In the genomic region with DNA sequence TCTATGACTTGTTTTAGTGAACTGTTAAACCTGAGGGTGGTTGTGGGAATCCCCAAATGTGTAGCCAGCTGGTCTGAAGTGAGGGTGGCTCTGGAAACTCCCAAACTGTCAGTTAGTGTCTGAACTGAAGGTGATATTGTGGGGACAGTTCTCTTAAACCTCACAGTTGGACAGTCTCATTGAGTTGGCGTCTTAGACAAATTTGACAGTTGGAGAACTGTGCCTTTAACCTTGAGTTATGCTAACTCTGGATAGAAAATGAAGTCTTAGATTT, we compare ENCODE assay signal across 13 cellular contexts. TPM values are rescaled to one million over a fixed set of nuclear protein-coding genes. Genes with fewer than 3 reads are reported as not detected.
DNase-seq lines count a peak whose midpoint lies in the region; ATAC-seq and TF ChIP-seq lines count a peak whose summit lies in the region.
"Had no signal": no experiment of that assay in that cellular context is flagged by ENCODE, and none has a peak within 500 bp of the region (broad histone marks: within the 10 kb centered on the region; RNA-seq: fewer than 3 reads in every experiment).

No MANE protein-coding gene starts in this region.

- H3K79me1 ChIP-seq in mesendoderm (ENCODE audit: low read length) = no peaks in the 10 kb centered on the region

- no peak overlapping the region for H3K27ac ChIP-seq in mesendoderm (ENCODE audit: low read depth, low read length)
- H3K27ac ChIP-seq: epithelial cell of prostate, RWPE1 had no signal

- TF ChIP-seq CTCF in omental fat pad (IDR thresholded peaks at IDR 0.05) = no peak

- H3K9ac ChIP-seq in mesendoderm (ENCODE audit: low read length) = no peak overlapping the region

- H2BK120ac ChIP-seq in mesendoderm (ENCODE audit: low read depth, low read length) = no peak overlapping the region

- ATAC-seq in GM18909 (IDR thresholded peaks at IDR 0.05; ENCODE audit: poor library complexity, unreplicated experiment) (peak; percentile 98), GM21786 (IDR thresholded peaks at IDR 0.05; ENCODE audit: unreplicated experiment) (peak; percentile 97), HG03354 (IDR thresholded peaks at IDR 0.05; ENCODE audit: poor library complexity, severe bottlenecking, unreplicated experiment) (peak; percentile 95), omental fat pad (ENCODE audit: low FRiP score) (no peak)
- ATAC-seq: HCT116, left cardiac atrium had no signal

- H3K4me1 ChIP-seq in mesendoderm (ENCODE audit: control insufficient read depth, low read depth, low read length) = peaks cover 4% of the 10 kb centered on the region

- no peak overlapping the region for H3K4me2 ChIP-seq in mesendoderm (ENCODE audit: low read length)

- no peak overlapping the region for H3K56ac ChIP-seq in mesendoderm (ENCODE audit: low read length)

- peak overlapping the region; percentile 76 for H3K18ac ChIP-seq in mesendoderm (ENCODE audit: low read length)

- no peak overlapping the region for H2BK15ac ChIP-seq in mesendoderm (replicated peaks; ENCODE audit: low read depth)

- no CpG with 5 or more reads among the region's 1 CpG for WGBS in mesendoderm (ENCODE audit: extremely low coverage, insufficient coverage, low lambda C conversion rate)

- no peak overlapping the region for H4K5ac ChIP-seq in mesendoderm (ENCODE audit: low read length)

- H3K36me3 ChIP-seq in mesendoderm (ENCODE audit: control insufficient read depth, insufficient read depth, low read length) = no peaks in the 10 kb centered on the region

- no peaks in the 10 kb centered on the region for H3K27me3 ChIP-seq in mesendoderm (ENCODE audit: insufficient read depth, low read length, poor library complexity)

- H3K4me3 ChIP-seq in mesendoderm (ENCODE audit: low read length) = no peak overlapping the region

- H3K79me2 ChIP-seq in mesendoderm (ENCODE audit: control insufficient read depth, insufficient read depth, low read length) = no peaks in the 10 kb centered on the region

- H3K4ac ChIP-seq in mesendoderm (ENCODE audit: low read depth, low read length) = peak overlapping the region; percentile 16

- no peak overlapping the region for H4K8ac ChIP-seq in mesendoderm (ENCODE audit: low read depth, low read length)

- peak overlapping the region; percentile 35 for H2BK5ac ChIP-seq in mesendoderm (ENCODE audit: low read length)

- no peak overlapping the region for H3K23ac ChIP-seq in mesendoderm (ENCODE audit: low read length)

- H2AK5ac ChIP-seq in mesendoderm (ENCODE audit: low read length) = no peak overlapping the region

- no peak for DNase-seq in mesendoderm
- DNase-seq in inferior parietal cortex (ENCODE audit: extremely low spot score) = no peak
- no peak for DNase-seq in middle frontal gyrus (ENCODE audit: extremely low spot score, low spot score)
- DNase-seq in omental fat pad (ENCODE audit: low spot score) = no peak
- no peak for DNase-seq in NCI-H774 (lab: John Stamatoyannopoulos, UW)
- DNase-seq: left cardiac atrium, NCI-H1417 treated with DMSO at 0.1 percent for 48 hours had no signal

RNA-seq across cellular contexts. Expression of gene CTSO, which starts 20.7 kb away (rescaled TPM):
- 1.5 TPM for polyA plus RNA-seq in mesendoderm (2013, experiment 1 of 2)
- polyA plus RNA-seq in mesendoderm (2013, experiment 2 of 2) = 1.4 TPM
- total RNA-seq in omental fat pad = 10 to 100 TPM; 15.3 to 47.1 (median 20.9) TPM
